Comparison of ENCODE assay signal across 6 cellular contexts in genomic region chr19:17394891-17395415, GRCh38. TPM values are rescaled to one million over a fixed set of nuclear protein-coding genes. Genes with fewer than 3 reads are reported as not detected.
DNase-seq lines count a peak whose midpoint lies in the region; FAIRE-seq and TF ChIP-seq lines count a peak whose summit lies in the region.

No MANE protein-coding gene starts in this region.

- no peak overlapping the region for H3K4me3 ChIP-seq in osteoblast (ENCODE audit: insufficient read depth, low read length)

- peak; percentile 56 for TF ChIP-seq CTCF in osteoblast (IDR thresholded peaks at IDR 0.05; ENCODE audit: extremely low read depth, low read depth, low read length)

- H3K9me3 ChIP-seq in osteoblast (ENCODE audit: low read depth, low read length) = no peaks in the 10 kb centered on the region

- H3K27ac ChIP-seq in osteoblast (ENCODE audit: low read depth, low read length) = no peak overlapping the region

- H3K36me3 ChIP-seq in osteoblast (ENCODE audit: insufficient read depth, low read length) = no peaks in the 10 kb centered on the region

- H3K4me1 ChIP-seq in osteoblast (ENCODE audit: insufficient read depth, low read length) = peaks cover 9% of the 10 kb centered on the region

- H3K79me2 ChIP-seq in osteoblast (ENCODE audit: insufficient read depth, low read length) = no peaks in the 10 kb centered on the region

- no peak overlapping the region for H3K4me2 ChIP-seq in osteoblast (ENCODE audit: insufficient read depth, low read length)

- in situ Hi-C loops in SK-MEL-5 (cut with HindIII; ENCODE audit: low pct_unique_long_range_greater_than_20kb, low sequenced_read_pairs) = no loop called here

- DNase-seq in GM18507 (ENCODE audit: extremely low spot score, insufficient read length, low read depth) = no peak
- peak; percentile 78 for DNase-seq in SK-MEL-5 (ENCODE audit: low read depth, low spot score)
- peak; percentile 37 for DNase-seq in central memory CD4-positive, alpha-beta T cell
- peak; percentile 98 for DNase-seq in osteoblast (ENCODE audit: insufficient read length, low spot score, missing footprints)
- no peak for DNase-seq in GOT3 (lab: John Stamatoyannopoulos, UW)
- no peak for DNase-seq in NCI-H1105 (lab: John Stamatoyannopoulos, UW)

- H3K27me3 ChIP-seq in osteoblast (ENCODE audit: insufficient read depth, low read length) = peaks cover 19% of the 10 kb centered on the region

- peak overlapping the region; percentile 3 for H2AFZ ChIP-seq in osteoblast (ENCODE audit: low read length)

- no peaks in the 10 kb centered on the region for H4K20me1 ChIP-seq in osteoblast (ENCODE audit: insufficient read depth, low read length)

- FAIRE-seq in GM18507 (lab: Jason Lieb, UNC) = peak; percentile 50

RNA-seq across cellular contexts. Expression of gene CCDC194, which starts 1.0 kb away (rescaled TPM):
- not detected in 2 replicates for total RNA-seq in SK-MEL-5 (2014; rRNA removed; shearing (Covaris generic))
- polyA plus RNA-seq in SK-MEL-5 (2015; cell fraction: cytosol; rRNA removed) = not detected in 2 replicates
- not detected in 2 replicates for polyA plus RNA-seq in SK-MEL-5 (2015; cell fraction: nucleus; rRNA removed)
- not detected in 2 replicates for total RNA-seq in osteoblast

RNA-seq across cellular contexts. Expression of gene BST2, which starts 10.5 kb away (rescaled TPM):
- total RNA-seq in SK-MEL-5 (2014; rRNA removed; shearing (Covaris generic)) = 0.21 and 1.9 TPM in 2 replicates
- polyA plus RNA-seq in SK-MEL-5 (2015; cell fraction: cytosol; rRNA removed) = 1.6 and 2.3 TPM in 2 replicates
- 0.24 TPM in 1 of 2 replicates, not detected in the other for polyA plus RNA-seq in SK-MEL-5 (2015; cell fraction: nucleus; rRNA removed)
- 10.1 and 13.8 TPM in 2 replicates for total RNA-seq in osteoblast

RNA-seq across cellular contexts. Expression of gene PLVAP, which starts 17.8 kb away (rescaled TPM):
- total RNA-seq in SK-MEL-5 (2014; rRNA removed; shearing (Covaris generic)) = not detected in 2 replicates
- not detected in 2 replicates for polyA plus RNA-seq in SK-MEL-5 (2015; cell fraction: cytosol; rRNA removed)
- not detected in 2 replicates for polyA plus RNA-seq in SK-MEL-5 (2015; cell fraction: nucleus; rRNA removed)
- total RNA-seq in osteoblast = not detected in 2 replicates

RNA-seq across cellular contexts. Expression of gene MVB12A, which starts 24.9 kb away (rescaled TPM):
- 53.4 and 59.8 TPM in 2 replicates for total RNA-seq in SK-MEL-5 (2014; rRNA removed; shearing (Covaris generic))
- polyA plus RNA-seq in SK-MEL-5 (2015; cell fraction: cytosol; rRNA removed) = 78.4 and 93.3 TPM in 2 replicates
- polyA plus RNA-seq in SK-MEL-5 (2015; cell fraction: nucleus; rRNA removed) = 19.4 and 28.0 TPM in 2 replicates
- total RNA-seq in osteoblast = 41.3 and 50.7 TPM in 2 replicates

RNA-seq across cellular contexts. Expression of gene TMEM221, which starts 53.5 kb away (rescaled TPM):
- total RNA-seq in SK-MEL-5 (2014; rRNA removed; shearing (Covaris generic)) = 0.08 TPM in 1 of 2 replicates, not detected in the other
- polyA plus RNA-seq in SK-MEL-5 (2015; cell fraction: cytosol; rRNA removed) = 0.05 and 0.08 TPM in 2 replicates
- polyA plus RNA-seq in SK-MEL-5 (2015; cell fraction: nucleus; rRNA removed) = not detected in 2 replicates
- not detected in 2 replicates for total RNA-seq in osteoblast

Comparison
In these comparisons a context has a peak if more than half of its experiments do, and no peak if none do; other contexts are left out.
1. DNase-seq: peak in SK-MEL-5 (single experiment), central memory CD4-positive, alpha-beta T cell (single experiment) and osteoblast (single experiment); none in GM18507 (single experiment), GOT3 (single experiment) and NCI-H1105 (single experiment).